Comparison of ENCODE assay signal across 22 cellular contexts in the genomic region with DNA sequence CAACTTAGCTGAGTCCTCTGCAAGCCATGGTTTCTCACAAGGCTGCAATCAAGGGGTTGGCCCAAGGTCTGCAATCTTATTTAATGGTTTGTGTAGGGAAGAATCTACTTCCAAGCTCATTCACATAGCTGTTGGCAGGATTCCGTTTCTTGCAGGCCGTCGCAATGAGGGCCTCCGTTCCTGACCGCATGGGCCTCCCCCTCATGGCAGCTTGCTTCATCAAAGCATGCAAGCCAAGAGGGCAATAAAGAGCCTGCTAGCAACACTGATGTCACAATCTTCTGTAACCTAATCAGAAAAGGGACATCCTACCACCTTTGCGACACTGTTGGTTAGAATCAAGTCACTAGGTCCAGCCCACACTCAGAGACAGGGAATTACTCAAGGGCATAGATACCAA.
"Had no signal": no experiment of that assay in that cellular context is flagged by ENCODE, and none has a peak within 500 bp of the region (broad histone marks: within the 10 kb centered on the region; RNA-seq: fewer than 3 reads in every experiment).

No MANE protein-coding gene starts in this region.

- H3K9me3 ChIP-seq: adrenal gland, thyroid gland had no signal

- H3K27me3 ChIP-seq: adrenal gland, ascending aorta, brain microvascular endothelial cell, foreskin keratinocyte, hepatocyte, pancreas, thyroid gland had no signal

- H3K4me1 ChIP-seq: adrenal gland, ascending aorta, foreskin keratinocyte, left ventricle myocardium inferior, pancreas, thyroid gland had no signal

- ATAC-seq: activated T-cell treated with anti-CD3 and anti-CD28 coated beads, Interleukin-2, amount 50 U/mL, for 4 hours; foreskin keratinocyte; pancreas; right cardiac atrium; WTC11 had no signal

- H3K36me3 ChIP-seq: adrenal gland, ascending aorta, brain microvascular endothelial cell, left ventricle myocardium inferior, pancreas, thyroid gland had no signal

- DNase-seq: activated CD4-positive, alpha-beta T cell treated with anti-CD3 and anti-CD28 coated beads, Interleukin-2, amount 50 U/mL, for 48 hours; activated CD8-positive, alpha-beta memory T cell treated with anti-CD3 and anti-CD28 coated beads, Interleukin-2, amount 50 U/mL, for 48 hours; activated naive CD4-positive, alpha-beta T cell; activated T-cell treated with anti-CD3 and anti-CD28 coated beads, Interleukin-2, amount 50 U/mL, for 4 hours; adrenal gland; brain microvascular endothelial cell; effector memory CD4-positive, alpha-beta T cell; foreskin keratinocyte; immature natural killer cell; kidney glomerular epithelial cell; left ventricle myocardium inferior; mammary epithelial cell; midbrain; pancreas; right cardiac atrium; stimulated activated CD4-positive, alpha-beta T cell treated with anti-CD3 and anti-CD28 coated beads, Interleukin-4, amount 100 ng/mL, for 4 hours; substantia nigra; T-helper 9 cell; thyroid gland had no signal

- H3K27ac ChIP-seq: adrenal gland, ascending aorta, brain microvascular endothelial cell, foreskin keratinocyte, hepatocyte, left ventricle myocardium inferior, pancreas, thyroid gland had no signal

- H3K4me3 ChIP-seq: adrenal gland, ascending aorta, hepatocyte, left ventricle myocardium inferior, pancreas, thyroid gland had no signal
